In genomic region chr16:88706965-88707871, GRCh38 we compare ENCODE assay signal across 8 cellular contexts. TPM values are rescaled to one million over a fixed set of nuclear protein-coding genes. Genes with fewer than 3 reads are reported as not detected.
DNase-seq lines count a peak whose midpoint lies in the region; ATAC-seq and TF ChIP-seq lines count a peak whose summit lies in the region.

No MANE protein-coding gene starts in this region.

- peak overlapping the region; percentile 75 to 99 (median 82) for H3K4me3 Mint-ChIP-seq in naive thymus-derived CD8-positive, alpha-beta T cell

- no peak for ATAC-seq in naive thymus-derived CD8-positive, alpha-beta T cell
- ATAC-seq in GM21381 (IDR thresholded peaks at IDR 0.05; ENCODE audit: unreplicated experiment) = no peak

- H3K4me1 ChIP-seq in colonic mucosa = peaks cover 14% of the 10 kb centered on the region

- H3K9me3 ChIP-seq in colonic mucosa = no peaks in the 10 kb centered on the region

- peaks cover 25 to 62% (median 50%) of the 10 kb centered on the region in 4 donors for H3K4me1 Mint-ChIP-seq in naive thymus-derived CD8-positive, alpha-beta T cell

- TF ChIP-seq CTCF in C4-2B (conservative IDR thresholded peaks at IDR 0.05) = no peak
- TF ChIP-seq CTCF in LNCaP clone FGC (IDR thresholded peaks at IDR 0.05; ENCODE audit: control insufficient read depth, extremely low read depth, insufficient read depth) = no peak
- TF ChIP-seq CTCF in colonic mucosa (IDR thresholded peaks at IDR 0.05) = no peak

- H3K27ac ChIP-seq in C4-2B (peak overlapping the region; percentile 64), colonic mucosa (no peak overlapping the region)

- H3K36me3 ChIP-seq in colonic mucosa = no peaks in the 10 kb centered on the region

- peaks cover 0 to 4% (median 0%) of the 10 kb centered on the region in 3 donors for H3K36me3 Mint-ChIP-seq in naive thymus-derived CD8-positive, alpha-beta T cell

- H3K27me3 ChIP-seq in colonic mucosa = no peaks in the 10 kb centered on the region

- DNase-seq in LNCaP clone FGC (ENCODE audit: low read depth) = no peak
- DNase-seq in colonic mucosa = no peak
- no peak for DNase-seq in naive thymus-derived CD8-positive, alpha-beta T cell
- DNase-seq in D341Med (ENCODE audit: low spot score) = no peak
- no peak for DNase-seq in NCI-H69 (lab: John Stamatoyannopoulos, UW)
- no peak for DNase-seq in activated gamma-delta T cell treated with Interleukin-2 at 50 U/mL for 16 hours

- no peaks in the 10 kb centered on the region for H3K27me3 Mint-ChIP-seq in naive thymus-derived CD8-positive, alpha-beta T cell

- no peaks in the 10 kb centered on the region for H3K9me3 Mint-ChIP-seq in naive thymus-derived CD8-positive, alpha-beta T cell

- intact Hi-C loops in colonic mucosa (cut with DNase I) = no loop called here

- H3K9ac ChIP-seq in colonic mucosa (ENCODE audit: low read depth in 2 of 2, low read length in 2 of 2) = peak overlapping the region; percentile 71 to 92

- POLR2A ChIA-PET in naive thymus-derived CD8-positive, alpha-beta T cell (lab: Charles Lee) = interaction anchor here (0.6 to 8.5 kb wide), 7 partner anchors 15 to 96 kb away, joined by 3 to 67 read pairs (median 5); partner anchors contain the start of gene MVD

- H3K4me3 ChIP-seq in LNCaP clone FGC (ENCODE audit: low read depth, low read length) (peak overlapping the region; percentile 99), colonic mucosa (peak overlapping the region; percentile 99)

- peak overlapping the region; percentile 57 to 93 (median 88) for H3K27ac Mint-ChIP-seq in naive thymus-derived CD8-positive, alpha-beta T cell

RNA-seq across cellular contexts. Expression of gene CTU2, which starts 0.9 kb away (rescaled TPM):
- 10 to 100 TPM in 1 of 2 donors, 1 to 10 TPM in 1; 7.8 to 23.1 TPM for total RNA-seq in colonic mucosa
- total RNA-seq in naive thymus-derived CD8-positive, alpha-beta T cell = 10 to 100 TPM; 28.7 to 31.5 TPM
- polyA plus RNA-seq in naive thymus-derived CD8-positive, alpha-beta T cell = 10 to 100 TPM; 16.9 to 21.9 (median 19.0) TPM

RNA-seq across cellular contexts. Expression of gene RNF166, which starts 1.0 kb away (rescaled TPM):
- total RNA-seq in colonic mucosa = 1 to 10 TPM; 9.2 to 9.3 TPM
- 100 to 1,000 TPM; 209 to 230 TPM for total RNA-seq in naive thymus-derived CD8-positive, alpha-beta T cell
- polyA plus RNA-seq in naive thymus-derived CD8-positive, alpha-beta T cell = 100 to 1,000 TPM in 2 of 3 donors, 10 to 100 TPM in 1; 79.4 to 104 (median 101) TPM

RNA-seq across cellular contexts. Expression of gene SNAI3, which starts 20.9 kb away (rescaled TPM):
- under 1 TPM; 0.25 to 0.40 TPM for total RNA-seq in colonic mucosa
- total RNA-seq in naive thymus-derived CD8-positive, alpha-beta T cell = 1 to 10 TPM; 2.3 to 2.5 TPM
- 1 to 10 TPM; 3.3 to 6.1 (median 5.3) TPM for polyA plus RNA-seq in naive thymus-derived CD8-positive, alpha-beta T cell

RNA-seq across cellular contexts. Expression of gene MVD, which starts 44.3 kb away (rescaled TPM):
- total RNA-seq in colonic mucosa = 100 to 1,000 TPM in 1 of 2 donors, 10 to 100 TPM in 1; 86.2 to 132 TPM
- total RNA-seq in naive thymus-derived CD8-positive, alpha-beta T cell = 10 to 100 TPM; 40.2 to 42.7 TPM
- polyA plus RNA-seq in naive thymus-derived CD8-positive, alpha-beta T cell = 10 to 100 TPM; 14.4 to 20.4 (median 18.5) TPM

RNA-seq across cellular contexts. Expression of gene CYBA, which starts 56.4 kb away (rescaled TPM):
- 100 to 1,000 TPM; 368 to 389 TPM for total RNA-seq in colonic mucosa
- 100 to 1,000 TPM; 231 to 235 TPM for total RNA-seq in naive thymus-derived CD8-positive, alpha-beta T cell
- 100 to 1,000 TPM; 625 to 787 (median 649) TPM for polyA plus RNA-seq in naive thymus-derived CD8-positive, alpha-beta T cell

Comparison
In these comparisons a context has a peak if more than half of its experiments do, and no peak if none do; other contexts are left out.
1. RNA of gene RNF166, which starts 1.0 kb away (total RNA-seq): 209 to 230 TPM in naive thymus-derived CD8-positive, alpha-beta T cell; 9.2 to 9.3 TPM in colonic mucosa; every median in the first group is over 10 times any median in the second.